Comparison of ENCODE assay signal across 8 cellular contexts in genomic region chr7:129224251-129225205, GRCh38. TPM values are rescaled to one million over a fixed set of nuclear protein-coding genes. Genes with fewer than 3 reads are reported as not detected.
DNase-seq lines count a peak whose midpoint lies in the region; ATAC-seq and TF ChIP-seq lines count a peak whose summit lies in the region.

Gene AHCYL2, plus strand, starts transcription at chr7:129225030.

- no peaks in the 10 kb centered on the region for H3K9me3 Mint-ChIP-seq in nephron

- ATAC-seq in stimulated activated naive CD8-positive, alpha-beta T cell treated with anti-CD3 and anti-CD28 coated beads, Interleukin-15, Interleukin-2, amounts not matched to agents 100 U/mL and 50 U/mL, for 24 hours = peak; percentile 97

- H3K27ac Mint-ChIP-seq in nephron = peak within 1 kb of the TSS; percentile 94 to 98 (median 95)

- H3K4me3 Mint-ChIP-seq in nephron = peak within 1 kb of the TSS; percentile 90 to 98 (median 96)

- H3K4me3 ChIP-seq in HAP-1 = peak within 1 kb of the TSS; percentile 67
- H3K4me3 ChIP-seq in MG63 = peak within 1 kb of the TSS; percentile 61
- H3K4me3 ChIP-seq in fibroblast of the aortic adventitia (ENCODE audit: low read depth, low read length) = peak within 1 kb of the TSS; percentile 81

- peaks cover 39% of the 10 kb centered on the region for H3K4me1 Mint-ChIP-seq in nephron

- peaks cover 8% of the 10 kb centered on the region for H3K4me1 ChIP-seq in HAP-1

- H3K9me3 ChIP-seq in HAP-1 (no peaks in the 10 kb centered on the region), MG63 (no peaks in the 10 kb centered on the region)

- H3K36me3 Mint-ChIP-seq in nephron (ENCODE audit: low read depth) = no peaks in the 10 kb centered on the region

- no peaks in the 10 kb centered on the region for H3K27me3 Mint-ChIP-seq in nephron (ENCODE audit: low read depth)

- no peak for TF ChIP-seq CTCF in fibroblast of the aortic adventitia (IDR thresholded peaks at IDR 0.05; ENCODE audit: insufficient read depth, low read length)
- no peak for TF ChIP-seq CTCF in nephron (IDR thresholded peaks at IDR 0.05; ENCODE audit: unreplicated experiment in 3 of 3)

- DNase-seq in G401 (ENCODE audit: low spot score) (peak; percentile 98), HAP-1 (ENCODE audit: low spot score in 2 of 2) (peak; percentile 97 to 99), MG63 (peak; percentile 95), SHP77 (lab: John Stamatoyannopoulos, UW) (peak; percentile 92 to 96), fibroblast of the aortic adventitia (ENCODE audit: low read depth) (peak; percentile 96)
- peak; percentile 98 for DNase-seq in activated effector memory CD4-positive, alpha-beta T cell treated with Interleukin-2 at 50 U/mL for 16 hours
- DNase-seq in stimulated activated naive CD8-positive, alpha-beta T cell treated with anti-CD3 and anti-CD28 coated beads, Interleukin-15, Interleukin-2, amounts not matched to agents 100 U/mL and 50 U/mL, for 24 hours = peak; percentile 97

- H3K27me3 ChIP-seq in HAP-1 (ENCODE audit: low read depth) (no peaks in the 10 kb centered on the region), MG63 (no peaks in the 10 kb centered on the region)

- in situ Hi-C loops in G401 (cut with HindIII; ENCODE audit: low sequenced_read_pairs) = no loop called here
- in situ Hi-C loops in HAP-1 (cut with MboI; ENCODE audit: low sequenced_read_pairs) = loop anchor here (5.0 kb wide), 2 partner anchors 43 to 73 kb away; no protein-coding TSS in a partner anchor

- H3K36me3 ChIP-seq in HAP-1 (replicated peaks) (no peaks in the 10 kb centered on the region; the same call in 1 of the 2 replicates), MG63 (no peaks in the 10 kb centered on the region)

RNA-seq across cellular contexts. Expression of gene AHCYL2, which starts in this region (rescaled TPM):
- total RNA-seq in G401 (2014; rRNA removed; shearing (Covaris generic)) = 57.0 and 74.0 TPM in 2 replicates
- 4.8 and 5.5 TPM in 2 replicates for total RNA-seq in MG63 (2014; rRNA removed; shearing (Covaris generic); ENCODE audit: low replicate concordance)
- total RNA-seq in fibroblast of the aortic adventitia (ENCODE audit: low replicate concordance) = 12.1 and 20.3 TPM in 2 replicates

Comparison
In these comparisons a context has a peak if more than half of its experiments do, and no peak if none do; other contexts are left out.
1. Peak in every context shown above with its lines: DNase-seq, ATAC-seq and H3K4me3 ChIP-seq.